8 cellular contexts compared by ENCODE assay signal in genomic region chr5:154858251-154858971, GRCh38. TPM values are rescaled to one million over a fixed set of nuclear protein-coding genes. Genes with fewer than 3 reads are reported as not detected.
DNase-seq lines count a peak whose midpoint lies in the region; ATAC-seq and TF ChIP-seq lines count a peak whose summit lies in the region.

Gene CNOT8 (plus strand): TSS chr5:154858627. CDS start chr5:154863279, 4,652 bp downstream.

- peak within 1 kb of the TSS; percentile 55 to 92 (median 82) for H3K4me3 ChIP-seq in dorsolateral prefrontal cortex
- peak within 1 kb of the TSS; percentile 83 for H3K4me3 ChIP-seq in lower leg skin (ENCODE audit: low read depth, poor library complexity, severe bottlenecking)

- H3K4me1 Mint-ChIP-seq in activated CD4-positive, alpha-beta memory T cell treated with anti-CD3 and anti-CD28 coated beads for 36 hours (ENCODE audit: low read depth), result peaks cover 43% of the 10 kb centered on the region

- peak; percentile 73 for ATAC-seq in GM19438 (IDR thresholded peaks at IDR 0.05; ENCODE audit: low read depth, unreplicated experiment)
- peak; percentile 32 for ATAC-seq in HG03575 (IDR thresholded peaks at IDR 0.05; ENCODE audit: extremely low read depth, insufficient number of reproducible peaks, low FRiP score, unreplicated experiment)

- H3K9me3 Mint-ChIP-seq in activated CD4-positive, alpha-beta memory T cell treated with anti-CD3 and anti-CD28 coated beads for 36 hours, result no peaks in the 10 kb centered on the region

- no peaks in the 10 kb centered on the region for H3K27me3 ChIP-seq in dorsolateral prefrontal cortex

- peak in 1 of 2 donors; percentile 58 for TF ChIP-seq POLR2A in lower leg skin (IDR thresholded peaks at IDR 0.05)

- H3K27me3 Mint-ChIP-seq in activated CD4-positive, alpha-beta memory T cell treated with anti-CD3 and anti-CD28 coated beads for 36 hours, result no peaks in the 10 kb centered on the region

- DNase-seq in CD1c-positive myeloid dendritic cell (ENCODE audit: extremely low spot score) (peak; percentile 99), NCI-H82 treated with DMSO at 0.1 percent for 48 hours (lab: John Stamatoyannopoulos, UW; ENCODE audit: unreplicated experiment) (peak; percentile 89), dorsolateral prefrontal cortex (peak; percentile 97 to 99 (median 99)), lower leg skin (ENCODE audit: low spot score in 2 of 2) (peak; percentile 98 to 100)
- DNase-seq in activated CD4-positive, alpha-beta memory T cell treated with anti-CD3 and anti-CD28 coated beads for 36 hours, result peak; percentile 98
- peak; percentile 97 to 98 for DNase-seq in stimulated activated CD4-positive, alpha-beta T cell treated with anti-CD3 and anti-CD28 coated beads, Interleukin-4, amount 100 ng/mL, for 48 hours (ENCODE audit: low read depth in 2 of 2)

- H3K36me3 Mint-ChIP-seq in activated CD4-positive, alpha-beta memory T cell treated with anti-CD3 and anti-CD28 coated beads for 36 hours, result peaks cover 15% of the 10 kb centered on the region

- peak within 1 kb of the TSS; percentile 100 for H3K27ac Mint-ChIP-seq in activated CD4-positive, alpha-beta memory T cell treated with anti-CD3 and anti-CD28 coated beads for 36 hours

- H3K4me3 Mint-ChIP-seq in activated CD4-positive, alpha-beta memory T cell treated with anti-CD3 and anti-CD28 coated beads for 36 hours, result peak within 1 kb of the TSS; percentile 86

- CTCF ChIA-PET in activated CD4-positive, alpha-beta memory T cell treated with anti-CD3 and anti-CD28 coated beads for 36 hours (lab: Charles Lee), result interaction anchor here (2.8 kb wide), 1 partner anchor 209 kb away, joined by 12 read pairs; no protein-coding TSS in a partner anchor

- TF ChIP-seq CTCF in dorsolateral prefrontal cortex (IDR thresholded peaks at IDR 0.05 in 54 of 56, conservative IDR thresholded peaks at IDR 0.05 in 2 of 56; ENCODE audit: low read depth in 1 of 56, partially characterized antibody in 56 of 56), result peak in 23 of 56 donors; percentile 6 to 39 (median 22)
- TF ChIP-seq CTCF in lower leg skin (IDR thresholded peaks at IDR 0.05), result no peak

- intact Hi-C loops in activated CD4-positive, alpha-beta memory T cell treated with anti-CD3 and anti-CD28 coated beads for 36 hours (cut with micrococcal nuclease), result loop anchor here (1.0 to 10.0 kb wide), 9 partner anchors 29 to 1544 kb away; partner anchors contain the start of genes FAM114A2, GALNT10, LARP1 and MFAP3
- intact Hi-C loops in dorsolateral prefrontal cortex (cut with DNase I), result loop anchor here (1.0 to 10.0 kb wide), 5 partner anchors 41 to 174 kb away; partner anchors contain the start of genes LARP1 (in 2 of the 2), GEMIN5 (in 1 of the 2) and MRPL22 (in 1 of the 2)
- intact Hi-C loops in lower leg skin (cut with DNase I; ENCODE audit: low total_unique reads), result no loop called here

- POLR2A ChIA-PET in activated CD4-positive, alpha-beta memory T cell treated with anti-CD3 and anti-CD28 coated beads for 36 hours (lab: Charles Lee), result interaction anchor here (0.6 to 1.9 kb wide), 7 partner anchors 79 to 411 kb away, joined by 3 to 9 read pairs (median 4); partner anchors contain the start of gene GEMIN5

- 0% methylated on average over 59 to 62 of the region's 66 CpGs for WGBS in lower leg skin, 2 donors

- H3K27ac ChIP-seq in dorsolateral prefrontal cortex, result peak within 1 kb of the TSS; percentile 73 to 100 (median 99)

RNA-seq across cellular contexts. Expression of gene CNOT8, which starts in this region (rescaled TPM):
- total RNA-seq in activated CD4-positive, alpha-beta memory T cell treated with anti-CD3 and anti-CD28 coated beads for 36 hours, result 10 to 100 TPM; 66.5 to 66.9 TPM
- total RNA-seq in dorsolateral prefrontal cortex, result 10 to 100 TPM; 40.2 to 72.9 (median 52.6) TPM
- total RNA-seq in lower leg skin, result 10 to 100 TPM; 47.8 to 92.9 (median 65.4) TPM

Comparison
In these comparisons a context has a peak if more than half of its experiments do, and no peak if none do; other contexts are left out.
1. Peak in every context shown above with its lines: DNase-seq, ATAC-seq, H3K4me3 ChIP-seq and H3K27ac ChIP-seq.